8 cellular contexts compared by ENCODE assay signal in genomic region chr3:195895900-195896360, GRCh38. TPM values are rescaled to one million over a fixed set of nuclear protein-coding genes. Genes with fewer than 3 reads are reported as not detected.
DNase-seq lines count a peak whose midpoint lies in the region; ATAC-seq and TF ChIP-seq lines count a peak whose summit lies in the region.

No MANE protein-coding gene starts in this region.

- peak overlapping the region; percentile 87 for H3K27ac Mint-ChIP-seq in activated naive CD4-positive, alpha-beta T cell treated with anti-CD3 and anti-CD28 coated beads for 36 hours

- H3K79me2 ChIP-seq in parathyroid adenoma: no peaks in the 10 kb centered on the region

- POLR2A ChIA-PET in A673 (lab: Charles Lee; ENCODE audit: low non-redundant PET): no interaction called here

- no peaks in the 10 kb centered on the region for H3K9me3 Mint-ChIP-seq in activated naive CD4-positive, alpha-beta T cell treated with anti-CD3 and anti-CD28 coated beads for 36 hours

- no peak for TF ChIP-seq POLR2A in vagina (IDR thresholded peaks at IDR 0.05)

- TF ChIP-seq CTCF in A673 (conservative IDR thresholded peaks at IDR 0.05; ENCODE audit: low read depth, low read length) (no peak), parathyroid adenoma (IDR thresholded peaks at IDR 0.05) (no peak), vagina (IDR thresholded peaks at IDR 0.05) (no peak)

- DNase-seq in A673 (ENCODE audit: low spot score): peak; percentile 65
- peak; percentile 88 for DNase-seq in RPMI8226
- DNase-seq in activated naive CD4-positive, alpha-beta T cell treated with anti-CD3 and anti-CD28 coated beads for 36 hours: peak; percentile 73
- peak; percentile 34 for DNase-seq in glomerular visceral epithelial cell (ENCODE audit: extremely low spot score)
- DNase-seq in vagina (ENCODE audit: extremely low spot score in 2 of 2): no peak

- peaks cover 53% of the 10 kb centered on the region for H3K4me1 Mint-ChIP-seq in activated naive CD4-positive, alpha-beta T cell treated with anti-CD3 and anti-CD28 coated beads for 36 hours (ENCODE audit: low read depth)

- no peaks in the 10 kb centered on the region for H3K36me3 ChIP-seq in A673 (ENCODE audit: insufficient read depth, low read length, poor library complexity, severe bottlenecking)
- H3K36me3 ChIP-seq in parathyroid adenoma (ENCODE audit: control insufficient read depth, insufficient read depth, low read length): no peaks in the 10 kb centered on the region
- no peaks in the 10 kb centered on the region for H3K36me3 ChIP-seq in vagina

- H3K9ac ChIP-seq in parathyroid adenoma: no peak overlapping the region

- no TSS peak for BruUV-seq in A673 (replicated peaks; lab: Mats Ljungman, UMichigan)

- peak overlapping the region; percentile 76 for H3K4me3 ChIP-seq in A673 (ENCODE audit: low read depth, low read length, poor library complexity, severe bottlenecking)
- H3K4me3 ChIP-seq in parathyroid adenoma (ENCODE audit: low read depth, low read length): peak overlapping the region; percentile 50
- H3K4me3 ChIP-seq in vagina: peak overlapping the region; percentile 61 to 75

- CTCF ChIA-PET in A673 (lab: Charles Lee): interaction anchor here (0.6 to 1.9 kb wide), 5 partner anchors 20 to 483 kb away, joined by 3 to 24 read pairs (median 4); no protein-coding TSS in a partner anchor
- CTCF ChIA-PET in activated naive CD4-positive, alpha-beta T cell treated with anti-CD3 and anti-CD28 coated beads for 36 hours (lab: Charles Lee): interaction anchor here (0.8 to 6.7 kb wide), 4 partner anchors 11 to 46 kb away, joined by 3 to 99 read pairs (median 35); partner anchors contain the start of gene TNK2

- H3K36me3 Mint-ChIP-seq in activated naive CD4-positive, alpha-beta T cell treated with anti-CD3 and anti-CD28 coated beads for 36 hours (ENCODE audit: low read depth): peaks cover 1% of the 10 kb centered on the region

- H3K27me3 ChIP-seq in A673 (replicated peaks; ENCODE audit: insufficient read depth, low read depth, low read length, poor library complexity) (no peaks in the 10 kb centered on the region), parathyroid adenoma (ENCODE audit: control insufficient read depth, insufficient read depth, low read length) (no peaks in the 10 kb centered on the region), vagina (no peaks in the 10 kb centered on the region)

- no peaks in the 10 kb centered on the region for H3K27me3 Mint-ChIP-seq in activated naive CD4-positive, alpha-beta T cell treated with anti-CD3 and anti-CD28 coated beads for 36 hours (ENCODE audit: low read depth)

- peak overlapping the region; percentile 83 for H2AFZ ChIP-seq in parathyroid adenoma

- peak overlapping the region; percentile 62 for H3K4me2 ChIP-seq in parathyroid adenoma (ENCODE audit: low read length)

- ATAC-seq in GM18861 (IDR thresholded peaks at IDR 0.05; ENCODE audit: unreplicated experiment) (peak; percentile 41), HG03159 (IDR thresholded peaks at IDR 0.05; ENCODE audit: unreplicated experiment) (peak; percentile 33)

- H3K4me1 ChIP-seq in A673 (ENCODE audit: insufficient read depth, low read length, poor library complexity, severe bottlenecking) (peaks cover 29% of the 10 kb centered on the region), parathyroid adenoma (peaks cover 26% of the 10 kb centered on the region), vagina (peaks cover 69% of the 10 kb centered on the region)

- intact Hi-C loops in A673 (cut with micrococcal nuclease; ENCODE audit: unreplicated experiment): loop anchor here (2.0 kb wide), 1 partner anchor 45 kb away; no protein-coding TSS in a partner anchor
- intact Hi-C loops in activated naive CD4-positive, alpha-beta T cell treated with anti-CD3 and anti-CD28 coated beads for 36 hours (cut with micrococcal nuclease): loop anchor here (1.0 kb wide), 2 partner anchors 11 to 625 kb away; partner anchors contain the start of gene XXYLT1
- intact Hi-C loops in vagina (cut with DNase I): loop anchor here (2.0 kb wide), 2 partner anchors 19 to 35 kb away; no protein-coding TSS in a partner anchor

- peak overlapping the region; percentile 87 for H3K4me3 Mint-ChIP-seq in activated naive CD4-positive, alpha-beta T cell treated with anti-CD3 and anti-CD28 coated beads for 36 hours

- H3K9me3 ChIP-seq in A673 (ENCODE audit: low read depth, low read length, poor library complexity, severe bottlenecking): no peaks in the 10 kb centered on the region
- no peaks in the 10 kb centered on the region for H3K9me3 ChIP-seq in parathyroid adenoma (ENCODE audit: control insufficient read depth, low read length)
- no peaks in the 10 kb centered on the region for H3K9me3 ChIP-seq in vagina

- H3K27ac ChIP-seq in A673 (ENCODE audit: low read depth, low read length, poor library complexity, severe bottlenecking): peak overlapping the region; percentile 70
- H3K27ac ChIP-seq in parathyroid adenoma: peak overlapping the region; percentile 65
- H3K27ac ChIP-seq in vagina: peak overlapping the region; percentile 89

RNA-seq across cellular contexts. Expression of gene TNK2, which starts 12.4 kb away (rescaled TPM):
- 18.2 and 24.4 TPM in 2 replicates for total RNA-seq in A673 (2021)
- 10 to 100 TPM; 40.0 to 46.6 TPM for total RNA-seq in activated naive CD4-positive, alpha-beta T cell treated with anti-CD3 and anti-CD28 coated beads for 36 hours
- total RNA-seq in vagina: 41.5 TPM

Comparison
In these comparisons a context has a peak if more than half of its experiments do, and no peak if none do; other contexts are left out.
1. DNase-seq: peak in A673 (single experiment), RPMI8226 (single experiment), activated naive CD4-positive, alpha-beta T cell treated with anti-CD3 and anti-CD28 coated beads for 36 hours (single experiment) and glomerular visceral epithelial cell (single experiment); none in vagina (0 of 2).
2. Peak in every context shown above with its lines, with median percentiles within 50 percentile points of each other: H3K27ac ChIP-seq and H3K4me3 ChIP-seq.